Comparison of ENCODE assay signal across 8 cellular contexts in genomic region chr5:98770911-98771322, GRCh38. TPM values are rescaled to one million over a fixed set of nuclear protein-coding genes. Genes with fewer than 3 reads are reported as not detected.
DNase-seq lines count a peak whose midpoint lies in the region; ATAC-seq and TF ChIP-seq lines count a peak whose summit lies in the region.

No MANE protein-coding gene starts in this region.

- in situ Hi-C loops in G401 (cut with HindIII; ENCODE audit: low sequenced_read_pairs) = no loop called here

- no peaks in the 10 kb centered on the region for H3K79me2 ChIP-seq in Loucy (ENCODE audit: insufficient read depth, low read length)

- no peak for ATAC-seq in mucosa of descending colon

- H3K36me3 ChIP-seq in Loucy (ENCODE audit: insufficient read depth, low read length) = no peaks in the 10 kb centered on the region
- H3K36me3 ChIP-seq in mucosa of descending colon (ENCODE audit: low read depth) = no peaks in the 10 kb centered on the region

- H2AFZ ChIP-seq in Loucy (ENCODE audit: low read length) = peak overlapping the region; percentile 85

- TF ChIP-seq CTCF in Loucy (conservative IDR thresholded peaks at IDR 0.05; ENCODE audit: low read length) = no peak
- TF ChIP-seq CTCF in mucosa of descending colon (IDR thresholded peaks at IDR 0.05) = no peak

- H3K9me3 ChIP-seq in Loucy (ENCODE audit: insufficient read depth, low read depth, low read length) = no peaks in the 10 kb centered on the region
- H3K9me3 ChIP-seq in mucosa of descending colon = no peaks in the 10 kb centered on the region

- H3K4me2 ChIP-seq in Loucy (ENCODE audit: low read depth, low read length, poor library complexity, severe bottlenecking) = peak overlapping the region; percentile 95

- H3F3A ChIP-seq in Loucy (ENCODE audit: low read depth) = no peaks in the 10 kb centered on the region

- no peaks in the 10 kb centered on the region for H4K20me1 ChIP-seq in Loucy (ENCODE audit: insufficient read depth, low read length, poor library complexity, severe bottlenecking)

- peak overlapping the region; percentile 73 for H3K27ac ChIP-seq in caudate nucleus (ENCODE audit: low read depth, low read length)

- peak overlapping the region; percentile 60 for H3K9ac ChIP-seq in Loucy (ENCODE audit: low read depth, low read length, poor library complexity, severe bottlenecking)

- intact Hi-C loops in mucosa of descending colon (cut with DNase I, micrococcal nuclease) = no loop called here

- no peaks in the 10 kb centered on the region for H3K9me2 ChIP-seq in Loucy (replicated peaks; ENCODE audit: low read depth, low read length)

- H3K4me3 ChIP-seq in Loucy (ENCODE audit: low read length, poor library complexity, severe bottlenecking) (peak overlapping the region; percentile 78), mucosa of descending colon (peak overlapping the region; percentile 23)

- peak; percentile 76 for DNase-seq in G401 (ENCODE audit: low spot score)
- DNase-seq in caudate nucleus (lab: John Stamatoyannopoulos, UW) = no peak
- no peak for DNase-seq in mucosa of descending colon
- DNase-seq in NCI-H128 (lab: John Stamatoyannopoulos, UW; ENCODE audit: unreplicated experiment) = no peak
- no peak for DNase-seq in stimulated activated CD4-positive, alpha-beta T cell treated with anti-CD3 and anti-CD28 coated beads, Interleukin-4, amount 100 ng/mL, for 1 hour
- DNase-seq in stimulated activated CD4-positive, alpha-beta T cell treated with anti-CD3 and anti-CD28 coated beads, Interleukin-2, amount 100 ng/mL, for 24 hours = no peak
- DNase-seq in CD1c-positive myeloid dendritic cell (ENCODE audit: extremely low spot score) = no peak

- peaks cover 10% of the 10 kb centered on the region for H3K4me1 ChIP-seq in Loucy (ENCODE audit: insufficient read depth, low read length, poor library complexity, severe bottlenecking)
- H3K4me1 ChIP-seq in mucosa of descending colon (ENCODE audit: low read depth) = peaks cover 15% of the 10 kb centered on the region

- H3K27me3 ChIP-seq in Loucy (ENCODE audit: insufficient read depth, low read length, poor library complexity, severe bottlenecking) = peaks cover 25% of the 10 kb centered on the region

RNA-seq across cellular contexts. Expression of gene RGMB, which starts 2.5 kb away (rescaled TPM):
- 0.49 and 1.2 TPM in 2 replicates for total RNA-seq in G401 (2014; rRNA removed; shearing (Covaris generic))
- 10 to 100 TPM; 38.2 to 76.6 (median 60.7) TPM for total RNA-seq in mucosa of descending colon

Comparison
In these comparisons a context has a peak if more than half of its experiments do, and no peak if none do; other contexts are left out.
1. RNA of gene RGMB, which starts 2.5 kb away (total RNA-seq): 38.2 to 76.6 TPM in mucosa of descending colon; 0.49 to 1.2 TPM in G401; every median in the first group is over 10 times any median in the second.